In the genomic region with DNA sequence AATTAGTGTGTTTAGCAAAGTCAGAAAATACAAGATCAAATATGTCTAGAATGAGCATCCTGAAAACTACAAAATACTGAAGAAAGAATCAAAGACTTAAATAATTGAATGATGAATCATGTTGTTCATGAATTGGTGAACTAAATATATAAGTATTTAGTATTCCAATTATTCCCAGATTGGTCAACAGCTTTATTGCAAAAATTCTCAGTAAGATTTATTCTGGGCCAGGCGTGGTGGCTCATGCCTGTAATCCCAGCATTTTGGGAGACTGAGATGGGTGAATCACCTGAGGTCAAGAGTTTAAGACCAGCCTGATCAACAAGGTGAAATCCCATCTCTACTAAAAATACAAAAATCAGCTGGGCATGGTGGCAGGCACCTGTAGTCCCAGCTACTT, we compare ENCODE assay signal across 20 cellular contexts.
A peak's percentile ranks its signal among the peaks of the same experiment; 100 is the strongest.
DNase-seq lines count a peak whose midpoint lies in the region; ATAC-seq and TF ChIP-seq lines count a peak whose summit lies in the region.
"Had no signal": no experiment of that assay in that cellular context is flagged by ENCODE, and none has a peak within 500 bp of the region (broad histone marks: within the 10 kb centered on the region; RNA-seq: fewer than 3 reads in every experiment).

No MANE protein-coding gene starts in this region.

- ATAC-seq in IMR-90 (ENCODE audit: low read depth): no peak

- H4K91ac ChIP-seq in IMR-90 (ENCODE audit: insufficient read depth, low read depth, low read length): no peak overlapping the region

- no peak overlapping the region for H2BK20ac ChIP-seq in IMR-90 (ENCODE audit: low read depth, low read length)

- H2BK15ac ChIP-seq in IMR-90 (ENCODE audit: low read depth, low read length): no peak overlapping the region

- H3K23ac ChIP-seq in IMR-90 (ENCODE audit: low read depth, low read length): no peak overlapping the region

- no peak overlapping the region for H2BK120ac ChIP-seq in IMR-90 (ENCODE audit: low read depth, low read length)

- in situ Hi-C loops in IMR-90 (cut with MboI; ENCODE audit: low sequenced_read_pairs): no loop called here

- H3K79me1 ChIP-seq in IMR-90 (ENCODE audit: low read depth in 1 of 2, low read length in 2 of 2): no peaks in the 10 kb centered on the region

- H2BK5ac ChIP-seq in IMR-90 (ENCODE audit: low read depth, low read length, poor library complexity, severe bottlenecking): no peak overlapping the region

- H3K4me3 Mint-ChIP-seq in MCF 10A (ENCODE audit: unreplicated experiment) (no peak overlapping the region), immature natural killer cell (no peak overlapping the region)
- H3K4me3 Mint-ChIP-seq: B cell had no signal

- H3K27ac Mint-ChIP-seq in MCF 10A (ENCODE audit: low read depth, unreplicated experiment) (no peak overlapping the region), immature natural killer cell (no peak overlapping the region)
- H3K27ac Mint-ChIP-seq: B cell had no signal

- H3K4me3 ChIP-seq in breast epithelium (no peak overlapping the region), IMR-90 (ENCODE audit: insufficient read depth, low read depth, low read length) (no peak overlapping the region), epithelial cell of esophagus (ENCODE audit: low read length) (no peak overlapping the region)
- H3K4me3 ChIP-seq: PC-9, SJCRH30 had no signal

- no peaks in the 10 kb centered on the region for H4K20me1 ChIP-seq in IMR-90 (ENCODE audit: insufficient read depth, low read length)

- no peak overlapping the region for H3K18ac ChIP-seq in IMR-90 (ENCODE audit: low read depth, low read length)

- H3K36me3 Mint-ChIP-seq in MCF 10A (ENCODE audit: insufficient read depth, unreplicated experiment) (no peaks in the 10 kb centered on the region), immature natural killer cell (no peaks in the 10 kb centered on the region)

- H3K9me3 Mint-ChIP-seq in MCF 10A (ENCODE audit: unreplicated experiment): peaks cover 7% of the 10 kb centered on the region
- H3K9me3 Mint-ChIP-seq in immature natural killer cell: peaks cover 0 to 3% (median 0%) of the 10 kb centered on the region in 6 donors

- H3K27me3 ChIP-seq in breast epithelium (no peaks in the 10 kb centered on the region), IMR-90 (ENCODE audit: control insufficient read depth, insufficient read depth, low read length) (no peaks in the 10 kb centered on the region)
- H3K27me3 ChIP-seq: SJCRH30 had no signal

- no peak overlapping the region for H3K4ac ChIP-seq in IMR-90 (ENCODE audit: low read depth, low read length)

- no peaks in the 10 kb centered on the region for H3K27me3 Mint-ChIP-seq in MCF 10A (ENCODE audit: insufficient read depth, unreplicated experiment)
- H3K27me3 Mint-ChIP-seq in immature natural killer cell (ENCODE audit: low read depth in 3 of 3): no peaks in the 10 kb centered on the region
- H3K27me3 Mint-ChIP-seq: B cell had no signal

- no TSS peak for BruUV-seq in MCF 10A (replicated peaks; lab: Mats Ljungman, UMichigan)
- no TSS peak for BruUV-seq in IMR-90 (replicated peaks; lab: Mats Ljungman, UMichigan)

- intact Hi-C loops in MCF 10A (cut with micrococcal nuclease) (no loop called here), breast epithelium (cut with DNase I; ENCODE audit: low total_unique reads) (no loop called here), IMR-90 (cut with micrococcal nuclease) (no loop called here)

- no peak overlapping the region for H4K5ac ChIP-seq in IMR-90 (ENCODE audit: low read depth, low read length)

- dilution Hi-C loops in IMR-90 (cut with HindIII; ENCODE audit: low sequenced_read_pairs, unreplicated experiment): no loop called here

- no peak overlapping the region for H3K14ac ChIP-seq in IMR-90 (replicated peaks; ENCODE audit: low read depth, low read length)

- no CpG with 5 or more reads among the region's 1 CpG for WGBS in IMR-90 (ENCODE audit: extremely low coverage in 2 of 2, insufficient read length in 1 of 2), 2 experiments

- POLR2A ChIA-PET in MCF 10A (lab: Yijun Ruan, JAX): no interaction called here
- POLR2A ChIA-PET in IMR-90 (lab: Charles Lee; ENCODE audit: unreplicated experiment): no interaction called here

- H3K36me3 ChIP-seq in breast epithelium (no peaks in the 10 kb centered on the region), IMR-90 (ENCODE audit: control insufficient read depth, insufficient read depth, low read length) (no peaks in the 10 kb centered on the region)
- H3K36me3 ChIP-seq: SJCRH30 had no signal

- no peak overlapping the region for H3K9ac ChIP-seq in IMR-90 (ENCODE audit: low read depth, low read length)

- no peak overlapping the region for H2AFZ ChIP-seq in IMR-90 (replicated peaks; ENCODE audit: low read length, poor library complexity)
- H2AFZ ChIP-seq: PC-9 had no signal

- no peak overlapping the region for H3K56ac ChIP-seq in IMR-90 (ENCODE audit: extremely low read depth, insufficient read depth, low read length)

- H3K4me2 ChIP-seq in IMR-90 (ENCODE audit: low read depth, low read length): no peak overlapping the region
- H3K4me2 ChIP-seq: PC-9 had no signal

- no peaks in the 10 kb centered on the region for H3K4me1 Mint-ChIP-seq in MCF 10A (ENCODE audit: insufficient read depth, unreplicated experiment)
- H3K4me1 Mint-ChIP-seq in immature natural killer cell: no peaks in the 10 kb centered on the region
- H3K4me1 Mint-ChIP-seq: B cell had no signal

- TF ChIP-seq CTCF in MCF 10A (IDR thresholded peaks at IDR 0.05; ENCODE audit: unreplicated experiment): no peak
- no peak for TF ChIP-seq CTCF in breast epithelium (IDR thresholded peaks at IDR 0.05)
- no peak for TF ChIP-seq CTCF in IMR-90 (conservative IDR thresholded peaks at IDR 0.05; ENCODE audit: low read depth, low read length)
- TF ChIP-seq CTCF in epithelial cell of esophagus (IDR thresholded peaks at IDR 0.05; ENCODE audit: insufficient read depth, low read depth, low read length, missing control alignments): no peak

- CTCF ChIA-PET in MCF 10A (lab: Yijun Ruan, JAX): no interaction called here
- CTCF ChIA-PET in IMR-90 (lab: Yijun Ruan, JAX): no interaction called here

- H2AK5ac ChIP-seq in IMR-90 (ENCODE audit: low read depth, low read length): no peak overlapping the region

- TF ChIP-seq RAD21 in IMR-90 (IDR thresholded peaks at IDR 0.05; ENCODE audit: low read length): no peak

- no peak overlapping the region for H2AK9ac ChIP-seq in IMR-90 (replicated peaks; ENCODE audit: low read depth, low read length, poor library complexity)

- no peaks in the 10 kb centered on the region for H3K4me1 ChIP-seq in breast epithelium
- no peaks in the 10 kb centered on the region for H3K4me1 ChIP-seq in IMR-90 (ENCODE audit: control insufficient read depth, insufficient read depth, low read length)
- H3K4me1 ChIP-seq: SJCRH30 had no signal

- H3K9me1 ChIP-seq in IMR-90 (ENCODE audit: insufficient read depth, low read length): no peaks in the 10 kb centered on the region

- H3K27ac ChIP-seq in breast epithelium (no peak overlapping the region), IMR-90 (ENCODE audit: insufficient read depth, low read length) (no peak overlapping the region)
- H3K27ac ChIP-seq: 22Rv1, PC-9, RWPE1, SJCRH30 had no signal

- H3K9me3 ChIP-seq in breast epithelium: no peaks in the 10 kb centered on the region
- H3K9me3 ChIP-seq in IMR-90 (ENCODE audit: control insufficient read depth, insufficient read depth, low read length): no peaks in the 10 kb centered on the region
- H3K9me3 ChIP-seq: SJCRH30 had no signal

- DNase-seq in MCF 10A (ENCODE audit: unreplicated experiment): peak; percentile 9
- no peak for DNase-seq in breast epithelium (ENCODE audit: low spot score in 2 of 2)
- DNase-seq in IMR-90: peak; percentile 19
- DNase-seq in epithelial cell of esophagus (ENCODE audit: low read depth): peak; percentile 10
- no peak for DNase-seq in immature natural killer cell
- DNase-seq in activated CD8-positive, alpha-beta memory T cell treated with anti-CD3 and anti-CD28 coated beads, Interleukin-2, amount 50 U/mL, for 48 hours: no peak
- no peak for DNase-seq in stimulated activated naive CD4-positive, alpha-beta T cell (lab: John Stamatoyannopoulos, UW)
- DNase-seq in NCI-H2196 (lab: John Stamatoyannopoulos, UW; ENCODE audit: unreplicated experiment): no peak
- DNase-seq: DMS 273 treated with DMSO at 0.1 percent for 48 hours, DND-41, GF-D8, KBM-7, NCI-H1436, NCI-H1930, NCI-H526, PC-9, SJCRH30 had no signal

- H4K8ac ChIP-seq in IMR-90 (ENCODE audit: low read depth in 2 of 2, low read length in 2 of 2): no peak overlapping the region

- TF ChIP-seq POLR2A in breast epithelium (IDR thresholded peaks at IDR 0.05): no peak
- no peak for TF ChIP-seq POLR2A in IMR-90 (IDR thresholded peaks at IDR 0.05; ENCODE audit: low read depth, low read length)

TF ChIP-seq in IMR-90, 13 proteins besides CTCF, POLR2A, EP300 and RAD21:
- TF ChIP-seq CEBPB (IDR thresholded peaks at IDR 0.05; ENCODE audit: low read depth, low read length) (no peak), FOS (IDR thresholded peaks at IDR 0.05; ENCODE audit: low read depth, low read length) (no peak), RFX5 (IDR thresholded peaks at IDR 0.05; ENCODE audit: low read depth, low read length) (no peak), SMC3 (IDR thresholded peaks at IDR 0.05; ENCODE audit: low read depth, low read length) (no peak), MAFK (IDR thresholded peaks at IDR 0.05; ENCODE audit: low read depth, low read length) (no peak), MXI1 (IDR thresholded peaks at IDR 0.05; ENCODE audit: borderline replicate concordance, low read depth, low read length) (no peak), RCOR1 (IDR thresholded peaks at IDR 0.05; ENCODE audit: insufficient replicate concordance, low read length) (no peak)
- TF ChIP-seq, protein P1, sequence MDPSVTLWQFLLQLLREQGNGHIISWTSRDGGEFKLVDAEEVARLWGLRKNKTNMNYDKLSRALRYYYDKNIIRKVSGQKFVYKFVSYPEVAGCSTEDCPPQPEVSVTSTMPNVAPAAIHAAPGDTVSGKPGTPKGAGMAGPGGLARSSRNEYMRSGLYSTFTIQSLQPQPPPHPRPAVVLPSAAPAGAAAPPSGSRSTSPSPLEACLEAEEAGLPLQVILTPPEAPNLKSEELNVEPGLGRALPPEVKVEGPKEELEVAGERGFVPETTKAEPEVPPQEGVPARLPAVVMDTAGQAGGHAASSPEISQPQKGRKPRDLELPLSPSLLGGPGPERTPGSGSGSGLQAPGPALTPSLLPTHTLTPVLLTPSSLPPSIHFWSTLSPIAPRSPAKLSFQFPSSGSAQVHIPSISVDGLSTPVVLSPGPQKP (IDR thresholded peaks at IDR 0.05; ENCODE audit: borderline replicate concordance, low read depth, low read length): no peak
- TF ChIP-seq, protein P2, sequence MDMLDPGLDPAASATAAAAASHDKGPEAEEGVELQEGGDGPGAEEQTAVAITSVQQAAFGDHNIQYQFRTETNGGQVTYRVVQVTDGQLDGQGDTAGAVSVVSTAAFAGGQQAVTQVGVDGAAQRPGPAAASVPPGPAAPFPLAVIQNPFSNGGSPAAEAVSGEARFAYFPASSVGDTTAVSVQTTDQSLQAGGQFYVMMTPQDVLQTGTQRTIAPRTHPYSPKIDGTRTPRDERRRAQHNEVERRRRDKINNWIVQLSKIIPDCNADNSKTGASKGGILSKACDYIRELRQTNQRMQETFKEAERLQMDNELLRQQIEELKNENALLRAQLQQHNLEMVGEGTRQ (IDR thresholded peaks at IDR 0.05; ENCODE audit: low read depth, low read length): no peak

Comparison
In these comparisons a context has a peak if more than half of its experiments do, and no peak if none do; other contexts are left out.
1. DNase-seq: peak in MCF 10A (single experiment), IMR-90 (single experiment) and epithelial cell of esophagus (single experiment); none in breast epithelium (0 of 2), immature natural killer cell (0 of 3), activated CD8-positive, alpha-beta memory T cell treated with anti-CD3 and anti-CD28 coated beads, Interleukin-2, amount 50 U/mL, for 48 hours (single experiment), stimulated activated naive CD4-positive, alpha-beta T cell (0 of 6) and NCI-H2196 (single experiment).